In the genomic region with DNA sequence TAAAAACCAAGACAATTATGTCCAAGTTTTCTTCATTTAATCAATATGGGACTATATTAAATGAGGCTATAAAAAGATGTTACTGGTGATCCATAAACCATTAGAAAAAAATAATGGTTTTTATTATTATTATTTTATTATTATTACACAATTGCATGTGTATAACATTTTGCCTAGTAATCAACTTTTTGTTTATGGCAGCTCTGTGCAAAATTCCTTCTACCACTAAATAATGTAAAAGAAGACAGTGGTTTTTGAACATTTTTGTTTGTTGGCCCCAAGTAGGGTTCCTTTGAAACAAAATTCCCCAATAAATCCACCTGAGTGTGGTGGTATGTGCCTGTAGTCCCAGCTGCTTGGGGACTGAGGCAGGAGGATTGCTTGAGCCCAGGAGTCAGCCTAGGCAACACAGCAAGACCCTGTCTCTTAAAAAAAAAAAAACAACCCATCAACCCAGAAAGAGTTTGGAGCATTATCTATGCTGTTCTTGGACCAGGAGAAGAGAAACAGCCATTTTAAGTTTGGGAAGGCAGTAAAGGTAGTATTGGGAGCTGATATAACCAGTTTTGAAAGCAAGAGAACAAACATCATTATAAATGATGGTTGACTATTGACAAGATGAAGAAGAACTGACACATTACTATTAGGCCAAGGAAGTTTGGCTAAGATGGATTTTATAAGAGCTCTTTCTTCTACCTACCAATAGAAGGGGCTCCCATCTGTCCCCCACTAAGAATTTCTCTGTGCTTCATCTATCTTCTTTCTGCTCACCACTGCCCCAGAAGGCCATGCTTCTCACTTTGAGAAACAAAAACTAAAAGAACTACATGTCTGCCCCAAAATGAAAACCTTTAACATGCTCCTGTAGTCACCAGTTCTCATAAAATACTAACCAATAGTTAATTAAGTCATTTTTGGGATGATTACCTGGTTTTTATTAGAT, we compare ENCODE assay signal across 9 cellular contexts. TPM values are rescaled to one million over a fixed set of nuclear protein-coding genes. Genes with fewer than 3 reads are reported as not detected.
A peak's percentile ranks its signal among the peaks of the same experiment; 100 is the strongest.
DNase-seq lines count a peak whose midpoint lies in the region; ATAC-seq and TF ChIP-seq lines count a peak whose summit lies in the region.
"Had no signal": no experiment of that assay in that cellular context is flagged by ENCODE, and none has a peak within 500 bp of the region (broad histone marks: within the 10 kb centered on the region; RNA-seq: fewer than 3 reads in every experiment).

No MANE protein-coding gene starts in this region.

- no peaks in the 10 kb centered on the region for H3K79me2 ChIP-seq in neural progenitor cell (ENCODE audit: low read depth)

- H3K27ac ChIP-seq in neural progenitor cell: no peak overlapping the region

- no peaks in the 10 kb centered on the region for H3K36me3 ChIP-seq in neural progenitor cell

- no peak overlapping the region for H3K4me3 ChIP-seq in neural progenitor cell

- no peak overlapping the region for H3K4me2 ChIP-seq in neural progenitor cell

- H3K27me3 ChIP-seq in neural progenitor cell: no peaks in the 10 kb centered on the region

- H3F3A ChIP-seq in neural progenitor cell (ENCODE audit: low read depth): no peaks in the 10 kb centered on the region

- H3K27ac Mint-ChIP-seq in activated B cell treated with CpG ODN at 0.5 μM for 24 hours (peak overlapping the region; percentile 93), neural progenitor cell (no peak overlapping the region)

- no peaks in the 10 kb centered on the region for H3K9me3 ChIP-seq in neural progenitor cell (ENCODE audit: low read depth)

- no peak for DNase-seq in activated B cell treated with CpG ODN at 0.5 μM for 24 hours
- no peak for DNase-seq in neural progenitor cell (ENCODE audit: low spot score)
- DNase-seq in NCI-H146 treated with DMSO at 0.1 percent for 48 hours (lab: John Stamatoyannopoulos, UW; ENCODE audit: unreplicated experiment): no peak
- DNase-seq in omental fat pad (ENCODE audit: low spot score): no peak
- no peak for DNase-seq in occipital lobe (lab: John Stamatoyannopoulos, UW)
- DNase-seq: dermis blood vessel endothelial cell, T-helper 9 cell had no signal

- H3K27me3 Mint-ChIP-seq in activated B cell treated with CpG ODN at 0.5 μM for 24 hours (no peaks in the 10 kb centered on the region), neural progenitor cell (ENCODE audit: insufficient read depth, low read depth) (peaks cover 3% of the 10 kb centered on the region)

- H3K9me3 Mint-ChIP-seq in activated B cell treated with CpG ODN at 0.5 μM for 24 hours (no peaks in the 10 kb centered on the region), neural progenitor cell (no peaks in the 10 kb centered on the region)

- H3K4me3 Mint-ChIP-seq in activated B cell treated with CpG ODN at 0.5 μM for 24 hours (peak overlapping the region; percentile 83), neural progenitor cell (no peak overlapping the region)

- ATAC-seq in GM18517 (IDR thresholded peaks at IDR 0.05; ENCODE audit: unreplicated experiment): peak; percentile 33
- ATAC-seq in HG02885 (IDR thresholded peaks at IDR 0.05; ENCODE audit: poor library complexity, unreplicated experiment): peak; percentile 45
- ATAC-seq in activated B cell treated with CpG ODN at 0.5 μM for 24 hours (ENCODE audit: low read depth): peak; percentile 25
- no peak for ATAC-seq in omental fat pad (ENCODE audit: low FRiP score)

- no peak for TF ChIP-seq CTCF in activated B cell treated with CpG ODN at 0.5 μM for 24 hours (IDR thresholded peaks at IDR 0.05)
- TF ChIP-seq CTCF in neural progenitor cell (IDR thresholded peaks at IDR 0.05): no peak
- TF ChIP-seq CTCF in omental fat pad (IDR thresholded peaks at IDR 0.05): no peak

- H2AFZ ChIP-seq in neural progenitor cell (replicated peaks): peak overlapping the region; percentile 50

- H4K20me1 ChIP-seq in neural progenitor cell (ENCODE audit: low read depth): no peaks in the 10 kb centered on the region

- H3K36me3 Mint-ChIP-seq in activated B cell treated with CpG ODN at 0.5 μM for 24 hours (ENCODE audit: low read depth): peaks cover 9% of the 10 kb centered on the region
- no peaks in the 10 kb centered on the region for H3K36me3 Mint-ChIP-seq in neural progenitor cell

- H3K4me1 Mint-ChIP-seq in activated B cell treated with CpG ODN at 0.5 μM for 24 hours (peaks cover 64% of the 10 kb centered on the region), neural progenitor cell (no peaks in the 10 kb centered on the region)

- no peaks in the 10 kb centered on the region for H3K4me1 ChIP-seq in neural progenitor cell

- intact Hi-C loops in activated B cell treated with CpG ODN at 0.5 μM for 24 hours (cut with micrococcal nuclease): loop anchor here (5.0 to 10.0 kb wide), 7 partner anchors 43 to 1275 kb away; a partner anchor contains a TSS

- no peak overlapping the region for H3K9ac ChIP-seq in neural progenitor cell

- CTCF ChIA-PET in activated B cell treated with CpG ODN at 0.5 μM for 24 hours (lab: Charles Lee): interaction anchor here (0.6 to 2.1 kb wide), 3 partner anchors 14 to 82 kb away, joined by 3 to 14 read pairs (median 3); no protein-coding TSS in a partner anchor

- POLR2A ChIA-PET in activated B cell treated with CpG ODN at 0.5 μM for 24 hours (lab: Charles Lee): interaction anchor here (0.6 to 14.9 kb wide), 14 partner anchors 9 to 1154 kb away, joined by 3 to 215 read pairs (median 3); no protein-coding TSS in a partner anchor

RNA-seq across cellular contexts. Expression of a gene that starts 2.2 kb away (rescaled TPM):
- total RNA-seq in activated B cell treated with CpG ODN at 0.5 μM for 24 hours (26.0 and 29.5 TPM in 2 replicates), neural progenitor cell (ENCODE audit: low replicate concordance) (not detected in 2 replicates), omental fat pad (under 1 TPM in 1 of 4 donors, not detected in 3; 0.82 TPM), occipital lobe (0.31 TPM)

RNA-seq across cellular contexts. Expression of a gene that starts 32.0 kb away (rescaled TPM):
- total RNA-seq in activated B cell treated with CpG ODN at 0.5 μM for 24 hours (49.5 and 61.5 TPM in 2 replicates), neural progenitor cell (ENCODE audit: low replicate concordance) (45.5 and 65.9 TPM in 2 replicates), omental fat pad (10 to 100 TPM; 26.1 to 67.1 (median 53.5) TPM), occipital lobe (67.1 TPM)

Comparison
In these comparisons a context has a peak if more than half of its experiments do, and no peak if none do; other contexts are left out.
1. RNA of a gene that starts 2.2 kb away (total RNA-seq): 26.0 to 29.5 TPM in activated B cell treated with CpG ODN at 0.5 μM for 24 hours; 0.31 TPM in occipital lobe (single experiment), 0.82 TPM in omental fat pad and not detected in neural progenitor cell; every median in the first group is over 10 times any median in the second.